In the genomic region with DNA sequence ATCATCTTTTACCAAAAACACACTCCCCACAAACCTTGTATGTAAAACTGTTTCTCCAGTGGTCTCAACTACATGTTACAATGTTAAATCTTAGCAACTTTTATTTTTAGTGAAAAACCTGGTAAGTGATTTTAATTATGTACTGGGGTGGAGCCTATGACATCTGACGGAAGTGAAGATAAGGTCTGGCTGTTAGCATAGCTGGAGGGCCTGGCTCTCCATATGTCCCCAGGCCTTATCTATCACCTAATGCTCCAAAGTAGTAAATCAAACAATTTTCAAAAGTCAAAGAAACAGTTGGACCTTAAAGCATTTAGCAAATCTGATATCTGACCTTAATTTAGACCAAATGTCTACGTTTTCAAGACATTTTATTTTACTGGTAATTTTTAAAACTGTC, we compare ENCODE assay signal across 22 cellular contexts.
"Had no signal": no experiment of that assay in that cellular context is flagged by ENCODE, and none has a peak within 500 bp of the region (broad histone marks: within the 10 kb centered on the region; RNA-seq: fewer than 3 reads in every experiment).

No MANE protein-coding gene starts in this region.

- H3K9me3 ChIP-seq: body of pancreas, right lobe of liver, upper lobe of right lung had no signal

- H3K4me1 Mint-ChIP-seq: activated T-helper 17 cell treated with anti-CD3 and anti-CD28 coated beads, Interleukin-2, amount 50 U/mL, for 72 hours; immature natural killer cell; natural killer cell; stimulated activated memory B cell treated with anti-CD40 and anti-IgM and Interleukin-4, amounts not matched to agents 10 μg/mL and 1 μg/mL and 100 μg/mL, for 72 hours had no signal

- H3K36me3 Mint-ChIP-seq: activated naive CD8-positive, alpha-beta T cell treated with anti-CD3 and anti-CD28 coated beads, Interleukin-2, amount 10 ng/mL, durations not matched to agents 7 days and 5 days; immature natural killer cell; natural killer cell; stimulated activated memory B cell treated with anti-CD40 and anti-IgM and Interleukin-4, amounts not matched to agents 10 μg/mL and 1 μg/mL and 100 μg/mL, for 72 hours had no signal

- H3K79me2 ChIP-seq: parathyroid adenoma had no signal

- H3K27ac Mint-ChIP-seq: activated CD8-positive, alpha-beta T cell treated with anti-CD3 and anti-CD28 coated beads for 36 hours; activated naive CD8-positive, alpha-beta T cell treated with anti-CD3 and anti-CD28 coated beads, Interleukin-2, amount 10 ng/mL, durations not matched to agents 7 days and 5 days; activated T-helper 17 cell treated with anti-CD3 and anti-CD28 coated beads, Interleukin-2, amount 50 U/mL, for 72 hours; endodermal cell; immature natural killer cell; memory B cell; natural killer cell; stimulated activated memory B cell treated with anti-CD40 and anti-IgM and Interleukin-4, amounts not matched to agents 10 μg/mL and 1 μg/mL and 100 μg/mL, for 72 hours had no signal

- H3K4me1 ChIP-seq: parathyroid adenoma, right lobe of liver, upper lobe of right lung had no signal

- H3K4me2 ChIP-seq: smooth muscle cell had no signal

- H3K36me3 ChIP-seq: heart right ventricle, neutrophil, right lobe of liver, upper lobe of right lung had no signal

- H3K27me3 Mint-ChIP-seq: stimulated activated memory B cell treated with anti-CD40 and anti-IgM and Interleukin-4, amounts not matched to agents 10 μg/mL and 1 μg/mL and 100 μg/mL, for 72 hours had no signal

- H3K4me3 ChIP-seq: body of pancreas, heart right ventricle, right lobe of liver, smooth muscle cell, upper lobe of right lung had no signal

- DNase-seq: activated CD4-positive, alpha-beta T cell treated with anti-CD3 and anti-CD28 coated beads for 48 hours; activated CD4-positive, CD25-positive, alpha-beta regulatory T cell; activated CD8-positive, alpha-beta T cell treated with anti-CD3 and anti-CD28 coated beads for 36 hours; activated naive CD4-positive, alpha-beta T cell treated with Interleukin-2 at 50 U/mL for 16 hours; activated naive CD8-positive, alpha-beta T cell treated with anti-CD3 and anti-CD28 coated beads, Interleukin-2, amount 10 ng/mL, durations not matched to agents 7 days and 5 days; activated T-cell treated with anti-CD3 and anti-CD28 coated beads, Interleukin-2, amount 50 U/mL, for 1 hour; body of pancreas; caudate nucleus; heart right ventricle; immature natural killer cell; kidney glomerular epithelial cell; natural killer cell; stimulated activated CD4-positive, alpha-beta T cell treated with anti-CD3 and anti-CD28 coated beads, Interleukin-4, amount 100 ng/mL, for 4 hours; upper lobe of right lung had no signal

- H3K9ac ChIP-seq: parathyroid adenoma had no signal

- H3K9me3 Mint-ChIP-seq: activated CD8-positive, alpha-beta T cell treated with anti-CD3 and anti-CD28 coated beads for 36 hours; activated T-helper 17 cell treated with anti-CD3 and anti-CD28 coated beads, Interleukin-2, amount 50 U/mL, for 72 hours; immature natural killer cell; natural killer cell had no signal

- H3K27ac ChIP-seq: body of pancreas, heart right ventricle, neutrophil, parathyroid adenoma, right lobe of liver, upper lobe of right lung had no signal

- H3K4me3 Mint-ChIP-seq: activated CD8-positive, alpha-beta T cell treated with anti-CD3 and anti-CD28 coated beads for 36 hours; activated naive CD8-positive, alpha-beta T cell treated with anti-CD3 and anti-CD28 coated beads, Interleukin-2, amount 10 ng/mL, durations not matched to agents 7 days and 5 days; activated T-helper 17 cell treated with anti-CD3 and anti-CD28 coated beads, Interleukin-2, amount 50 U/mL, for 72 hours; endodermal cell; immature natural killer cell; memory B cell; natural killer cell; stimulated activated memory B cell treated with anti-CD40 and anti-IgM and Interleukin-4, amounts not matched to agents 10 μg/mL and 1 μg/mL and 100 μg/mL, for 72 hours had no signal

- H3K27me3 ChIP-seq: body of pancreas, heart right ventricle, right lobe of liver, upper lobe of right lung had no signal
